8 cellular contexts compared by ENCODE assay signal in genomic region chr5:55600536-55601208, GRCh38.
A peak's percentile ranks its signal among the peaks of the same experiment; 100 is the strongest.
DNase-seq lines count a peak whose midpoint lies in the region; ATAC-seq and TF ChIP-seq lines count a peak whose summit lies in the region.

No MANE protein-coding gene starts in this region.

- no peaks in the 10 kb centered on the region for H3K9me3 ChIP-seq in cardiac muscle cell (ENCODE audit: low read depth)

- intact Hi-C loops in cardiac septum (cut with DNase I) = loop anchor here (1.0 to 5.0 kb wide), 6 partner anchors 23 to 193 kb away; partner anchors contain the start of gene PLPP1
- intact Hi-C loops in posterior vena cava (cut with DNase I) = loop anchor here in 1 of 2 donors (5.0 kb wide), 1 partner anchor 37 kb away; no protein-coding TSS in a partner anchor

- peak overlapping the region; percentile 34 for H3K27ac ChIP-seq in cardiac muscle cell
- H3K27ac ChIP-seq in VCaP = peak overlapping the region; percentile 79
- peak overlapping the region; percentile 94 for H3K27ac ChIP-seq in substantia nigra (ENCODE audit: low read depth, low read length, poor library complexity, severe bottlenecking)

- no peaks in the 10 kb centered on the region for H3K36me3 ChIP-seq in cardiac muscle cell

- no peak for ATAC-seq in HG03439 (IDR thresholded peaks at IDR 0.05; ENCODE audit: unreplicated experiment)

- no peaks in the 10 kb centered on the region for H3K27me3 ChIP-seq in cardiac muscle cell

- TF ChIP-seq CTCF in cardiac muscle cell (IDR thresholded peaks at IDR 0.05; ENCODE audit: low read depth, low read length) (no peak), VCaP (conservative IDR thresholded peaks at IDR 0.05) (no peak)

- no peak overlapping the region for H3K4me3 ChIP-seq in cardiac muscle cell

- peak; percentile 32 to 70 for DNase-seq in cardiac muscle cell (ENCODE audit: low read depth in 1 of 2, low spot score in 1 of 2)
- DNase-seq in cardiac septum (ENCODE audit: low spot score) = no peak
- peak; percentile 40 for DNase-seq in inferior parietal cortex (ENCODE audit: extremely low spot score)
- DNase-seq in substantia nigra (lab: John Stamatoyannopoulos, UW) = peak in 7 of 49 donors; percentile 7 to 37 (median 17)
- no peak for DNase-seq in stimulated activated CD8-positive, alpha-beta memory T cell treated with anti-CD3 and anti-CD28 coated beads, Interleukin-4, amount 100 ng/mL, for 48 hours
- no peak for DNase-seq in posterior vena cava (ENCODE audit: low spot score)

- peaks cover 29% of the 10 kb centered on the region for H3K4me1 ChIP-seq in cardiac muscle cell (ENCODE audit: low read depth)

Comparison
In these comparisons a context has a peak if more than half of its experiments do, and no peak if none do; other contexts are left out.
1. DNase-seq: peak in cardiac muscle cell (2 of 2) and inferior parietal cortex (single experiment); none in cardiac septum (single experiment), stimulated activated CD8-positive, alpha-beta memory T cell treated with anti-CD3 and anti-CD28 coated beads, Interleukin-4, amount 100 ng/mL, for 48 hours (single experiment) and posterior vena cava (single experiment).
2. H3K27ac ChIP-seq: peak in every context shown above with its lines; median percentile 94 in substantia nigra; 79 in VCaP; 34 in cardiac muscle cell.